ENCODE assay signal across 10 cellular contexts in the genomic region with DNA sequence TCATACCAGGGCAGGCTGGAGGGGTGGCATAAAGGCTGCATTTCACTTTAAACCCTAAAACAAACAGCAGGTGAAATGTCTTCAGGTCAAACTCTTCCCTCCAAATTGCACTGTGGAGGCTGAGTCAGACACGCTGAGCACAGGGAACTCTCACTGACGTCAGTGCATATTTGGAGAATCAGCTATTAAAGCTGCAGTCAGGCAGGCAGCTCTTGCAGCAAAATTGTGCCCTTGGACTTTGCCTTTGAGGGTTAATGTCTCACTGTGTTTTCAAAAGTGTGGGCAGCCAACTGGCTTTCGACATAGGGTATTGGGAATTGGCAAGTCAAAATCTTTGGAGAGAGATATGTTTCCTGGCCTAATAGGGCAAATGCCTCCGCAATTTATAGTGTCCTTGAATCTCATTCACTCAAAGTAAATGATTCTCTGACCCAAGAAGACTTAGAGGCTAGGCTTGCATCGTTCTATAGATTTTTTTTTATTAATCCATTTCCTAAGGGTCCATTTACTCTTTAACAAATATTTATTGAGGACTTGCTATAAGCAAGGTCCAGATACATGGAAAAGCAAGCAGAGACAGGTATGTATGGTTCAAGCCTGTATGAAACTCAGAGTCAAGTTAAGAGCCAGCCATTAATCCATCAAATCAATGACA. TPM values are rescaled to one million over a fixed set of nuclear protein-coding genes. Genes with fewer than 3 reads are reported as not detected.
DNase-seq lines count a peak whose midpoint lies in the region; ATAC-seq, FAIRE-seq and TF ChIP-seq lines count a peak whose summit lies in the region.
"Had no signal": no experiment of that assay in that cellular context is flagged by ENCODE, and none has a peak within 500 bp of the region (broad histone marks: within the 10 kb centered on the region; RNA-seq: fewer than 3 reads in every experiment).

No MANE protein-coding gene starts in this region.

- DNase-seq in ACHN (peak; percentile 42), HPDE6-E6E7 (ENCODE audit: extremely low spot score) (peak; percentile 35), K562 (ENCODE audit: extremely low read depth in 1 of 4, low spot score in 3 of 4) (peak in 1 of 4 experiments; percentile 9), left kidney (ENCODE audit: low read depth, low spot score) (peak; percentile 54), cerebellum (ENCODE audit: low spot score) (no peak), epidermal melanocyte (ENCODE audit: insufficient read length, low spot score) (no peak)
- no peak for DNase-seq in activated naive CD4-positive, alpha-beta T cell (lab: John Stamatoyannopoulos, UW)
- DNase-seq: activated CD8-positive, alpha-beta memory T cell treated with anti-CD3 and anti-CD28 coated beads, Interleukin-2, amount 50 U/mL, for 4 hours had no signal

- no peaks in the 10 kb centered on the region for H3K36me3 ChIP-seq in K562 (ENCODE audit: control insufficient read depth, insufficient read depth, low read length)

- no peaks in the 10 kb centered on the region for H3K9me1 ChIP-seq in K562 (ENCODE audit: control insufficient read depth, insufficient read depth, low read length)

- WGBS in K562 (ENCODE audit: insufficient coverage, low coverage, missing lambda C conversion rate) = 1% methylated on average over 5 of the region's 5 CpGs

- in situ Hi-C loops in ACHN (cut with HindIII; ENCODE audit: low pct_ligation_motif_present, low pct_unique_long_range_greater_than_20kb, low sequenced_read_pairs) = no loop called here
- in situ Hi-C loops in K562 (cut with MboI) = no loop called here

- H3K79me2 ChIP-seq in K562 (ENCODE audit: control insufficient read depth, insufficient read depth, low read length) = no peaks in the 10 kb centered on the region

- H3K9ac ChIP-seq in K562 (ENCODE audit: insufficient read depth in 1 of 2, low read depth in 2 of 2, low read length in 2 of 2) = no peak overlapping the region

- no peak for TF ChIP-seq EP300 in K562 (IDR thresholded peaks at IDR 0.05; ENCODE audit: low read length)

- intact Hi-C loops in K562 (cut with micrococcal nuclease) = no loop called here

- H3K4me2 ChIP-seq in K562 (ENCODE audit: insufficient read depth, low read length) = no peak overlapping the region

- no peaks in the 10 kb centered on the region for H3K9me3 ChIP-seq in K562 (replicated peaks; ENCODE audit: control insufficient read depth, insufficient read depth, low read depth, low read length)

- BruUV-seq in K562 (replicated peaks; lab: Mats Ljungman, UMichigan) = no TSS peak

- no peak for TF ChIP-seq RAD21 in K562 (CRISPR knock-in tag; conservative IDR thresholded peaks at IDR 0.05 in 1 of 2, IDR thresholded peaks at IDR 0.05 in 1 of 2)

- no peak for TF ChIP-seq CTCF in K562 (IDR thresholded peaks at IDR 0.05 in 2 of 3, conservative IDR thresholded peaks at IDR 0.05 in 1 of 3; ENCODE audit: insufficient read depth in 2 of 3, low read depth in 1 of 3, low read length in 3 of 3)

- TF ChIP-seq POLR2A in K562 (conservative IDR thresholded peaks at IDR 0.05) = no peak

- no peaks in the 10 kb centered on the region; the same call in 1 of the 2 replicates for H4K20me1 ChIP-seq in K562 (replicated peaks; ENCODE audit: control insufficient read depth, insufficient read depth, low read length)

- POLR2A ChIA-PET in K562 (lab: Yijun Ruan, JAX) = interaction anchor here (1.1 kb wide), 1 partner anchor 13 kb away, joined by 3 read pairs; no protein-coding TSS in a partner anchor

- ATAC-seq in K562 = peak; percentile 51; the same call in 2 of the 3 replicates
- no peak for ATAC-seq in HG02571 (IDR thresholded peaks at IDR 0.05; ENCODE audit: unreplicated experiment)

- H3K27me3 ChIP-seq in K562 (ENCODE audit: control insufficient read depth in 2 of 2, insufficient read depth in 2 of 2, low read length in 2 of 2) = peaks cover 0 to 5% of the 10 kb centered on the region in 2 experiments; a peak in 1 of 5 replicates

- CTCF ChIA-PET in K562 (lab: Yijun Ruan, JAX; ENCODE audit: low intra/inter-chr PET ratio) = no interaction called here

- no peak overlapping the region for H3K27ac ChIP-seq in K562 (ENCODE audit: extremely low read depth, low read depth, low read length)

- FAIRE-seq in K562 (lab: Jason Lieb, UNC) = no peak
- FAIRE-seq: endometrium had no signal

- H3K4me3 ChIP-seq in K562 = no peak overlapping the region

- H2AFZ ChIP-seq in K562 (ENCODE audit: low read depth, low read length) = no peak overlapping the region

- no peaks in the 10 kb centered on the region for H3K4me1 ChIP-seq in K562 (replicated peaks in 1 of 2; ENCODE audit: control insufficient read depth in 2 of 2, insufficient read depth in 2 of 2, low read length in 2 of 2)

TF ChIP-seq in K562, 482 proteins besides CTCF, POLR2A, EP300 and RAD21:
- TF ChIP-seq JUND (IDR thresholded peaks at IDR 0.05; ENCODE audit: borderline replicate concordance, low read depth, low read length) (no peak; the same call in 1 of the 2 replicates), JUND (tag; IDR thresholded peaks at IDR 0.05; ENCODE audit: borderline replicate concordance, low read depth, low read length) (peak; percentile 24; the same call in 1 of the 3 replicates), ATF7 (IDR thresholded peaks at IDR 0.05) (0 out of 2 replicates have a peak, but pooled peaks have one; percentile 21), FOSL1 (tag; conservative IDR thresholded peaks at IDR 0.05) (peak; percentile 36; the same call in 1 of the 2 replicates), CBX8 (IDR thresholded peaks at IDR 0.05; ENCODE audit: borderline replicate concordance, extremely low read depth, low read depth, low read length, poor library complexity, severe bottlenecking) (no peak), BHLHE40 (IDR thresholded peaks at IDR 0.05; ENCODE audit: low read length) (no peak), E2F3 (CRISPR knock-in tag; IDR thresholded peaks at IDR 0.05) (no peak), ZBTB17 (CRISPR knock-in tag; IDR thresholded peaks at IDR 0.05) (no peak), PHB (CRISPR knock-in tag; IDR thresholded peaks at IDR 0.05) (no peak), HMG20B (CRISPR knock-in tag; IDR thresholded peaks at IDR 0.05) (no peak), JUN (IDR thresholded peaks at IDR 0.05; ENCODE audit: borderline replicate concordance, low read depth, low read length) (no peak), JUN (CRISPR knock-in tag; IDR thresholded peaks at IDR 0.05; ENCODE audit: borderline replicate concordance) (no peak), NR2F6 (CRISPR knock-in tag; IDR thresholded peaks at IDR 0.05) (no peak), CREM (IDR thresholded peaks at IDR 0.05; ENCODE audit: low read depth) (peak; percentile 48; the same call in 1 of the 2 replicates), HDAC3 (IDR thresholded peaks at IDR 0.05; ENCODE audit: borderline replicate concordance, partially characterized antibody) (no peak)
- TF ChIP-seq, protein P1, sequence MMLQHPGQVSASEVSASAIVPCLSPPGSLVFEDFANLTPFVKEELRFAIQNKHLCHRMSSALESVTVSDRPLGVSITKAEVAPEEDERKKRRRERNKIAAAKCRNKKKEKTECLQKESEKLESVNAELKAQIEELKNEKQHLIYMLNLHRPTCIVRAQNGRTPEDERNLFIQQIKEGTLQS (IDR thresholded peaks at IDR 0.05) = peak; percentile 38; the same call in 1 of the 2 replicates
- TF ChIP-seq, protein P1 (CRISPR knock-in tag; conservative IDR thresholded peaks at IDR 0.05) = no peak
- TF ChIP-seq, protein P2, sequence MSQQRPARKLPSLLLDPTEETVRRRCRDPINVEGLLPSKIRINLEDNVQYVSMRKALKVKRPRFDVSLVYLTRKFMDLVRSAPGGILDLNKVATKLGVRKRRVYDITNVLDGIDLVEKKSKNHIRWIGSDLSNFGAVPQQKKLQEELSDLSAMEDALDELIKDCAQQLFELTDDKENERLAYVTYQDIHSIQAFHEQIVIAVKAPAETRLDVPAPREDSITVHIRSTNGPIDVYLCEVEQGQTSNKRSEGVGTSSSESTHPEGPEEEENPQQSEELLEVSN (IDR thresholded peaks at IDR 0.05; ENCODE audit: borderline replicate concordance in 1 of 2, extremely low read depth in 1 of 2, insufficient read depth in 1 of 2, insufficient read length in 1 of 2, low read depth in 1 of 2, low read length in 1 of 2, poor library complexity in 1 of 2, severe bottlenecking in 1 of 2) = peak in 1 of 2 experiments; percentile 18
TF ChIP-seq in K562: peak in this region for 6.

RNA-seq across cellular contexts. Expression of a gene that starts 27.7 kb away (rescaled TPM):
- total RNA-seq in K562 (2011; cell fraction: chromatin; rRNA removed; ENCODE audit: low replicate concordance) = 1.7 and 3.1 TPM in 2 replicates
- 3.3 and 4.8 TPM in 2 replicates for total RNA-seq in K562 (2011; cell fraction: nucleolus; rRNA removed)
- 3.3 and 5.0 TPM in 2 replicates for total RNA-seq in K562 (2011; cell fraction: nucleoplasm; rRNA removed)
- total RNA-seq in K562 (2014; rRNA removed) = 15.3 and 36.6 TPM in 2 replicates
- total RNA-seq in K562 (2014; rRNA removed; fragmentation: Illumina TruSeq; extraction: Trizol) = 16.0 and 19.1 TPM in 2 replicates
- 14.1 and 21.1 TPM in 2 replicates for total RNA-seq in K562 (2015; rRNA removed; fragmentation: Illumina TruSeq; extraction: Trizol)
- 16.9 and 18.5 TPM in 2 replicates for total RNA-seq in K562 (2021)
- polyA plus RNA-seq in K562 (2011; rRNA removed) = 9.5 and 11.5 TPM in 2 replicates
- 8.6 and 11.3 TPM in 2 replicates for polyA plus RNA-seq in K562 (2011; cell fraction: cytosol; rRNA removed)
- 2.6 and 5.4 TPM in 2 replicates for polyA plus RNA-seq in K562 (2011; cell fraction: nucleus; rRNA removed)
- polyA plus RNA-seq in K562 (2012) = 36.6 and 56.8 TPM in 2 replicates
- 15.4 and 22.3 TPM in 2 replicates for polyA plus RNA-seq in K562 (2014; fragmentation: Illumina TruSeq; extraction: Trizol)
- 1 to 10 TPM; 1.8 to 2.2 TPM for polyA plus RNA-seq in K562 (2014; fragmentation: Nextera tagmentation; extraction: Ambion mirVana)
- 18.3 and 27.8 TPM in 2 replicates for polyA plus RNA-seq in K562 (2014; rRNA removed)
- 3.3 and 3.5 TPM in 2 replicates for polyA minus RNA-seq in K562 (2011; rRNA and poly(A)+ RNA removed)
- 5.6 TPM in 1 of 2 replicates, not detected in the other for polyA minus RNA-seq in K562 (2011; cell fraction: cytosol; rRNA and poly(A)+ RNA removed)
- polyA minus RNA-seq in K562 (2011; cell fraction: nucleus; rRNA and poly(A)+ RNA removed) = 1.4 and 1.6 TPM in 2 replicates
- total RNA-seq in cerebellum = 11.3 TPM

Comparison
In these comparisons a context has a peak if more than half of its experiments do, and no peak if none do; other contexts are left out.
1. DNase-seq: peak in ACHN (single experiment), HPDE6-E6E7 (single experiment) and left kidney (single experiment); none in activated naive CD4-positive, alpha-beta T cell (0 of 4), cerebellum (single experiment) and epidermal melanocyte (single experiment).